ENCODE assay signal across 1 cellular context in the genomic region with DNA sequence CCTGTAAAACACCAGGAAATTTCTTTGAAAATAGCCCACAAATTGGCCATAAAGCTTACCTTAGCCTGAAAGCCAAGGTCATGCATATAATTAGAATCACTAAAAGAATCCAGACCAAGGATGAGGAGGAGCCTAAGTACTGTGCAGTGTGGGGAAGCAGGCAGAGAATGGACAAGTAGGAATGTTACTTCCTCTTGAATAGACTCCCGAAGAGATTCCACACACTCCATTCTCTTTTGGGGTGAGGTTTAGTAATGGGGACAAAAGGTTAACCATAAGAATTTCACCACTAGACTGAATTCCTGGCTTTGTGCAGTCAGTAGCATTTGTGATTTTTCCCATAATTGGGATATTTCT.
TF ChIP-seq lines count a peak whose summit lies in the region.

No MANE protein-coding gene starts in this region.

TF ChIP-seq in IMR-90, 13 proteins besides CTCF, POLR2A, EP300 and RAD21 (continued from another document):
- TF ChIP-seq, protein P1, sequence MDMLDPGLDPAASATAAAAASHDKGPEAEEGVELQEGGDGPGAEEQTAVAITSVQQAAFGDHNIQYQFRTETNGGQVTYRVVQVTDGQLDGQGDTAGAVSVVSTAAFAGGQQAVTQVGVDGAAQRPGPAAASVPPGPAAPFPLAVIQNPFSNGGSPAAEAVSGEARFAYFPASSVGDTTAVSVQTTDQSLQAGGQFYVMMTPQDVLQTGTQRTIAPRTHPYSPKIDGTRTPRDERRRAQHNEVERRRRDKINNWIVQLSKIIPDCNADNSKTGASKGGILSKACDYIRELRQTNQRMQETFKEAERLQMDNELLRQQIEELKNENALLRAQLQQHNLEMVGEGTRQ (IDR thresholded peaks at IDR 0.05; ENCODE audit: low read depth, low read length), result no peak
